1 cellular context compared by ENCODE assay signal in genomic region chr12:132503611-132504204, GRCh38.
TF ChIP-seq lines count a peak whose summit lies in the region.

No MANE protein-coding gene starts in this region.

TF ChIP-seq in SK-N-SH treated with all-trans-retinoic acid at 6 μM for 48 hours, 23 proteins besides CTCF, POLR2A, EP300 and RAD21 (continued from another document):
- TF ChIP-seq TSHZ2 (CRISPR knock-in tag; IDR thresholded peaks at IDR 0.05) (no peak), RARB (CRISPR knock-in tag; IDR thresholded peaks at IDR 0.05) (no peak)
